ENCODE assay signal across 21 cellular contexts in genomic region chr17:79301469-79301868, GRCh38.
A peak's percentile ranks its signal among the peaks of the same experiment; 100 is the strongest.
DNase-seq lines count a peak whose midpoint lies in the region; ATAC-seq, FAIRE-seq and TF ChIP-seq lines count a peak whose summit lies in the region.
"Had no signal": no experiment of that assay in that cellular context is flagged by ENCODE, and none has a peak within 500 bp of the region (broad histone marks: within the 10 kb centered on the region; RNA-seq: fewer than 3 reads in every experiment).

No MANE protein-coding gene starts in this region.

- H3K36me3 ChIP-seq in HepG2 (replicated peaks in 1 of 2; ENCODE audit: control insufficient read depth in 1 of 2, insufficient read depth in 2 of 2, low read length in 2 of 2) (no peaks in the 10 kb centered on the region), right lobe of liver (no peaks in the 10 kb centered on the region), MM.1S (replicated peaks; ENCODE audit: insufficient read depth, low read length) (no peaks in the 10 kb centered on the region), endodermal cell (ENCODE audit: control insufficient read depth, insufficient read depth, low read length) (no peaks in the 10 kb centered on the region)
- H3K36me3 ChIP-seq: HAP-1 had no signal

- intact Hi-C loops in HepG2 (cut with micrococcal nuclease; ENCODE audit: unreplicated experiment), result no loop called here
- intact Hi-C loops in right lobe of liver (cut with DNase I), result no loop called here
- intact Hi-C loops in CD14-positive monocyte (cut with micrococcal nuclease), result no loop called here

- H3K4me3 Mint-ChIP-seq in endodermal cell (no peak overlapping the region), CD14-positive monocyte (no peak overlapping the region)

- H2AFZ ChIP-seq in HepG2 (ENCODE audit: low read length) (no peak overlapping the region), MM.1S (ENCODE audit: low read length) (no peak overlapping the region)

- no peak overlapping the region for H3K27ac ChIP-seq in HepG2 (ENCODE audit: extremely low read length, insufficient read depth, low read length)
- no peak overlapping the region for H3K27ac ChIP-seq in right lobe of liver
- H3K27ac ChIP-seq in MM.1S (ENCODE audit: low read length), result no peak overlapping the region
- no peak overlapping the region for H3K27ac ChIP-seq in endodermal cell (ENCODE audit: low read depth, low read length)
- H3K27ac ChIP-seq: 22Rv1, C4-2B, KMS-11 had no signal

- no peak for DNase-seq in HepG2 (ENCODE audit: low spot score)
- DNase-seq in right lobe of liver, result no peak
- no peak for DNase-seq in MM.1S
- peak; percentile 76 for DNase-seq in endodermal cell
- no peak for DNase-seq in D721Med (ENCODE audit: insufficient read length, low spot score)
- DNase-seq in NCI-H1436 (lab: John Stamatoyannopoulos, UW), result no peak
- no peak for DNase-seq in NOMO-1 treated with dmso at 0.1 percent for 144 hours (lab: John Stamatoyannopoulos, UW; ENCODE audit: unreplicated experiment)
- DNase-seq in CD14-positive monocyte (ENCODE audit: low spot score), result no peak
- DNase-seq: DMS79, NCI-H1048, NCI-H146, NCI-H2081 treated with DMSO at 0.1 percent for 48 hours, NCI-H510A treated with DMSO at 0.1 percent for 48 hours, NCI-H82, SHP77, T-helper 1 cell had no signal

- H3K4me1 Mint-ChIP-seq in endodermal cell (no peaks in the 10 kb centered on the region), CD14-positive monocyte (no peaks in the 10 kb centered on the region)

- no peak for TF ChIP-seq RAD21 in HepG2 (CRISPR knock-in tag; IDR thresholded peaks at IDR 0.05)

- H3K27ac Mint-ChIP-seq in endodermal cell, result no peak overlapping the region
- no peak overlapping the region for H3K27ac Mint-ChIP-seq in CD14-positive monocyte

- no peaks in the 10 kb centered on the region for H3F3A ChIP-seq in MM.1S (ENCODE audit: insufficient read depth, low read length)

- in situ Hi-C loops in HepG2 (cut with HindIII; ENCODE audit: extremely low pct_ligation_motif_present, low pct_unique_long_range_greater_than_20kb), result no loop called here

- H3K9ac ChIP-seq in HepG2 (ENCODE audit: insufficient read depth, low read depth, low read length) (no peak overlapping the region), MM.1S (ENCODE audit: low read length) (no peak overlapping the region), endodermal cell (ENCODE audit: extremely low read depth, low read length, poor library complexity, severe bottlenecking) (no peak overlapping the region)
- H3K9ac ChIP-seq: KMS-11 had no signal

- H3K9me3 ChIP-seq in HepG2 (ENCODE audit: low read length) (no peaks in the 10 kb centered on the region), right lobe of liver (no peaks in the 10 kb centered on the region), MM.1S (replicated peaks; ENCODE audit: insufficient read depth, low read length) (no peaks in the 10 kb centered on the region), endodermal cell (ENCODE audit: control insufficient read depth, low read length) (no peaks in the 10 kb centered on the region)
- H3K9me3 ChIP-seq: HAP-1 had no signal

- WGBS in HepG2 (ENCODE audit: low lambda C conversion rate), result 9% methylated on average over 8 of the region's 8 CpGs
- 48% methylated on average over 5 of the region's 8 CpGs for WGBS in right lobe of liver (ENCODE audit: insufficient coverage, low coverage, low lambda C conversion rate, missing lambda C conversion rate)
- WGBS in endodermal cell (ENCODE audit: insufficient coverage in 1 of 2, insufficient read length in 1 of 2), 2 experiments, result 72 to 84% methylated on average over 7 to 8 of the region's 8 CpGs

- H3K4me1 ChIP-seq in HepG2 (ENCODE audit: insufficient read depth, low read length) (no peaks in the 10 kb centered on the region), right lobe of liver (no peaks in the 10 kb centered on the region), MM.1S (ENCODE audit: low read length) (peaks cover 18% of the 10 kb centered on the region), endodermal cell (ENCODE audit: control insufficient read depth, insufficient read depth, low read length) (no peaks in the 10 kb centered on the region)
- H3K4me1 ChIP-seq: HAP-1 had no signal

- CTCF ChIA-PET in HepG2 (lab: Yijun Ruan, JAX; ENCODE audit: low intra/inter-chr PET ratio, low total read pairs), result no interaction called here

- POLR2A ChIA-PET in HepG2 (lab: Yijun Ruan, JAX), result no interaction called here

- no TSS peak for BruUV-seq in HepG2 (replicated peaks; lab: Mats Ljungman, UMichigan)

- TF ChIP-seq CTCF in HepG2 (CRISPR knock-in tag; IDR thresholded peaks at IDR 0.05), result no peak
- no peak for TF ChIP-seq CTCF in right lobe of liver (IDR thresholded peaks at IDR 0.05)
- 0 out of 2 replicates have a peak, but pooled peaks have one; percentile 9 for TF ChIP-seq CTCF in MM.1S (IDR thresholded peaks at IDR 0.05; ENCODE audit: low read length)
- peak; percentile 68 for TF ChIP-seq CTCF in endodermal cell (conservative IDR thresholded peaks at IDR 0.05)
- TF ChIP-seq CTCF in D721Med (IDR thresholded peaks at IDR 0.05; ENCODE audit: insufficient read depth, missing control alignments), result no peak
- TF ChIP-seq CTCF in CD14-positive monocyte (IDR thresholded peaks at IDR 0.05), result no peak

- H3K27me3 ChIP-seq in HepG2 (ENCODE audit: control insufficient read depth in 1 of 2, insufficient read depth in 2 of 2, low read length in 2 of 2) (peaks cover 14 to 57% of the 10 kb centered on the region in 2 experiments), right lobe of liver (no peaks in the 10 kb centered on the region), MM.1S (replicated peaks; ENCODE audit: insufficient read depth, low read length) (peaks cover 60% of the 10 kb centered on the region), endodermal cell (ENCODE audit: control insufficient read depth, insufficient read depth, low read length, poor library complexity, severe bottlenecking) (no peaks in the 10 kb centered on the region)

- H3K79me2 ChIP-seq in HepG2 (ENCODE audit: insufficient read depth, low read length), result no peaks in the 10 kb centered on the region
- no peaks in the 10 kb centered on the region for H3K79me2 ChIP-seq in MM.1S (ENCODE audit: low read length)

- TF ChIP-seq POLR2A in HepG2 (IDR thresholded peaks at IDR 0.05; ENCODE audit: insufficient read depth in 1 of 2, low read depth in 2 of 2, low read length in 2 of 2) (no peak), right lobe of liver (IDR thresholded peaks at IDR 0.05) (no peak)

- ATAC-seq in HepG2, result peak; percentile 57
- no peak for ATAC-seq in right lobe of liver
- ATAC-seq: SK-N-SH treated with all-trans-retinoic acid at 6 μM for 48 hours had no signal

- peaks cover 4% of the 10 kb centered on the region; the same call in 1 of the 2 replicates for H4K20me1 ChIP-seq in HepG2 (ENCODE audit: insufficient read depth, low read length)
- H4K20me1 ChIP-seq in MM.1S (ENCODE audit: insufficient read depth, low read length), result no peaks in the 10 kb centered on the region

- no peaks in the 10 kb centered on the region for H3K9me2 ChIP-seq in MM.1S (replicated peaks; ENCODE audit: insufficient read depth, low read length)

- H3K27me3 Mint-ChIP-seq in endodermal cell (ENCODE audit: insufficient read depth) (no peaks in the 10 kb centered on the region), CD14-positive monocyte (ENCODE audit: low read depth in 3 of 3) (peaks cover 9 to 25% (median 17%) of the 10 kb centered on the region in 3 donors)

- FAIRE-seq in HepG2 (lab: Jason Lieb, UNC), result peak; percentile 18
- no peak for FAIRE-seq in D721Med (lab: Jason Lieb, UNC)

- no peaks in the 10 kb centered on the region for H3K9me3 Mint-ChIP-seq in endodermal cell
- no peaks in the 10 kb centered on the region for H3K9me3 Mint-ChIP-seq in CD14-positive monocyte

- no peak overlapping the region for H3K4me3 ChIP-seq in HepG2 (replicated peaks in 1 of 3; ENCODE audit: insufficient read depth in 1 of 3, low read depth in 2 of 3, low read length in 3 of 3)
- no peak overlapping the region for H3K4me3 ChIP-seq in right lobe of liver
- no peak overlapping the region for H3K4me3 ChIP-seq in MM.1S (ENCODE audit: low read length)
- H3K4me3 ChIP-seq in endodermal cell (ENCODE audit: low read length), result no peak overlapping the region
- H3K4me3 ChIP-seq: HAP-1 had no signal

- H3K36me3 Mint-ChIP-seq in endodermal cell (ENCODE audit: low read depth) (no peaks in the 10 kb centered on the region), CD14-positive monocyte (no peaks in the 10 kb centered on the region)

- TF ChIP-seq EP300 in HepG2 (IDR thresholded peaks at IDR 0.05; ENCODE audit: low read depth in 2 of 2, low read length in 2 of 2), result no peak
- TF ChIP-seq EP300 in HepG2 (CRISPR knock-in tag; IDR thresholded peaks at IDR 0.05; ENCODE audit: borderline replicate concordance), result no peak

- H3K4me2 ChIP-seq in HepG2 (ENCODE audit: low read depth, low read length) (no peak overlapping the region), MM.1S (ENCODE audit: low read depth, low read length) (no peak overlapping the region)
- H3K4me2 ChIP-seq: KMS-11 had no signal

Comparison
In these comparisons a context has a peak if more than half of its experiments do, and no peak if none do; other contexts are left out.
1. CTCF ChIP-seq: peak in MM.1S (single experiment) and endodermal cell (single experiment); none in HepG2 (single experiment), right lobe of liver (0 of 4), D721Med (single experiment) and CD14-positive monocyte (single experiment).